In the genomic region with DNA sequence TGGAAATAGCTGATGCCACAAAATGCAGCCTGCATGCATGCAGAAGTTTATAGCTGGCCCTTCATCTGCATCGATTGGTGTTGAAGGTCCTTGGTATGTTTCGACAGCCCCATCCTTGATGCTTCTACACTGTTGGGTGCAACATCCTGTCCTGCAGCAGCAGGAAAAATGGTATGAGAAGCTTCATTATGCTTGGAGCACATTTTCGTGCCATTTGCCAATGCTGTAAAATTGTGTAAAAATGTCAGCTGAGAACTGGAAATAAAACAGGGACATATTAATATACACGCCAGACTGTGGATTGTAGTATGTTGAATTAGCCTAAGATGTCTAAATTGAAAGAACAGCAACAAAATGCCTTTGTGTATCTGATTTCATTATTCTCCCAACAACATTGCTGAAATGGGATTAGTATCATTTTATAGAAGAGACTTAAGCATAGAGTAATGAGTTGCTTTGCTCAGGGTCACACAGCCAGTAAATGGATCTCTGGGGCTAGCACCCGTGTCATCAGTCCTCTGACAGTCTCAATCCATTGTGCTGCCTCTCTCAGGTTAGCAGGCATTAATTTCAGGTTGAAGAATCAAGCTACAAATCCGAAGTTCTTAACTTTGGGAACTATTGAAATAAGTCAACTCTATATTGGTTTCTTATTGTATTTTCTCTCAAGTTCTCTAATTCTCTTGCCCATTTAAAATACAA, we compare ENCODE assay signal across 24 cellular contexts.
DNase-seq lines count a peak whose midpoint lies in the region; ATAC-seq and TF ChIP-seq lines count a peak whose summit lies in the region.
"Had no signal": no experiment of that assay in that cellular context is flagged by ENCODE, and none has a peak within 500 bp of the region (broad histone marks: within the 10 kb centered on the region; RNA-seq: fewer than 3 reads in every experiment).

No MANE protein-coding gene starts in this region.

- H3K27me3 Mint-ChIP-seq in stimulated activated naive CD8-positive, alpha-beta T cell treated with anti-CD3 and anti-CD28 coated beads, Interleukin-15, Interleukin-2, amounts not matched to agents 100 ng/mL and 50 ng/mL, for 24 hours = no peaks in the 10 kb centered on the region
- no peaks in the 10 kb centered on the region for H3K27me3 Mint-ChIP-seq in activated CD8-positive, alpha-beta T cell treated with anti-CD3 and anti-CD28 coated beads for 36 hours
- H3K27me3 Mint-ChIP-seq: type B pancreatic cell had no signal

- CTCF ChIA-PET in activated CD8-positive, alpha-beta T cell treated with anti-CD3 and anti-CD28 coated beads for 36 hours (lab: Charles Lee) = interaction anchor here (1.1 to 2.6 kb wide), 6 partner anchors 9 to 274 kb away, joined by 3 to 11 read pairs (median 6); no protein-coding TSS in a partner anchor

- no peaks in the 10 kb centered on the region for H4K20me1 ChIP-seq in GM23248 (ENCODE audit: insufficient read depth)

- no peak for TF ChIP-seq POLR2A in erythroblast (IDR thresholded peaks at IDR 0.05; ENCODE audit: low read length)

- H3K9me3 ChIP-seq in GM23248 (ENCODE audit: low read depth) = no peaks in the 10 kb centered on the region
- H3K9me3 ChIP-seq: psoas muscle had no signal

- peaks cover 52% of the 10 kb centered on the region for H3K36me3 ChIP-seq in GM23248 (ENCODE audit: low read depth)

- H3K4me2 ChIP-seq in GM23248 (ENCODE audit: unreplicated experiment) = no peak overlapping the region

- peaks cover 60% of the 10 kb centered on the region for H3K79me2 ChIP-seq in GM23248 (ENCODE audit: insufficient read depth)

- 83 to 86% methylated on average over 6 of the region's 6 CpGs for WGBS in GM23248 (ENCODE audit: low coverage in 1 of 2, low lambda C conversion rate in 2 of 2, missing lambda C conversion rate in 2 of 2), 2 experiments

- H3K4me1 ChIP-seq in GM23248 (ENCODE audit: insufficient read depth) = peaks cover 26% of the 10 kb centered on the region

- no peak overlapping the region for H3K9ac ChIP-seq in GM23248

- H3K27me3 ChIP-seq in GM23248 (replicated peaks; ENCODE audit: insufficient read depth) = no peaks in the 10 kb centered on the region

- no peak overlapping the region for H2AFZ ChIP-seq in GM23248

- H3K4me3 ChIP-seq in GM23248 (no peak overlapping the region), coronary artery (no peak overlapping the region)
- H3K4me3 ChIP-seq: GM12878, psoas muscle had no signal

- H3K36me3 Mint-ChIP-seq in stimulated activated naive CD8-positive, alpha-beta T cell treated with anti-CD3 and anti-CD28 coated beads, Interleukin-15, Interleukin-2, amounts not matched to agents 100 ng/mL and 50 ng/mL, for 24 hours (ENCODE audit: low read depth) = peaks cover 61% of the 10 kb centered on the region
- peaks cover 49% of the 10 kb centered on the region for H3K36me3 Mint-ChIP-seq in activated CD8-positive, alpha-beta T cell treated with anti-CD3 and anti-CD28 coated beads for 36 hours (ENCODE audit: low read depth)

- peak overlapping the region; percentile 61 for H3K27ac Mint-ChIP-seq in stimulated activated naive CD8-positive, alpha-beta T cell treated with anti-CD3 and anti-CD28 coated beads, Interleukin-15, Interleukin-2, amounts not matched to agents 100 ng/mL and 50 ng/mL, for 24 hours
- peak overlapping the region; percentile 80 for H3K27ac Mint-ChIP-seq in activated CD8-positive, alpha-beta T cell treated with anti-CD3 and anti-CD28 coated beads for 36 hours
- H3K27ac Mint-ChIP-seq: type B pancreatic cell had no signal

- intact Hi-C loops in activated CD8-positive, alpha-beta T cell treated with anti-CD3 and anti-CD28 coated beads for 36 hours (cut with micrococcal nuclease) = no loop called here

- no peaks in the 10 kb centered on the region for H3K9me2 ChIP-seq in GM23248 (ENCODE audit: insufficient read depth)

- peaks cover 20% of the 10 kb centered on the region; the same call in 1 of the 2 replicates for H3F3A ChIP-seq in GM23248 (ENCODE audit: insufficient read depth)

- H3K4me1 Mint-ChIP-seq in stimulated activated naive CD8-positive, alpha-beta T cell treated with anti-CD3 and anti-CD28 coated beads, Interleukin-15, Interleukin-2, amounts not matched to agents 100 ng/mL and 50 ng/mL, for 24 hours (ENCODE audit: low read depth) = peaks cover 43% of the 10 kb centered on the region
- H3K4me1 Mint-ChIP-seq in activated CD8-positive, alpha-beta T cell treated with anti-CD3 and anti-CD28 coated beads for 36 hours (ENCODE audit: low read depth) = peaks cover 49% of the 10 kb centered on the region

- no peaks in the 10 kb centered on the region for H3K9me3 Mint-ChIP-seq in stimulated activated naive CD8-positive, alpha-beta T cell treated with anti-CD3 and anti-CD28 coated beads, Interleukin-15, Interleukin-2, amounts not matched to agents 100 ng/mL and 50 ng/mL, for 24 hours
- H3K9me3 Mint-ChIP-seq in activated CD8-positive, alpha-beta T cell treated with anti-CD3 and anti-CD28 coated beads for 36 hours = no peaks in the 10 kb centered on the region
- H3K9me3 Mint-ChIP-seq: neural crest cell; T-helper 1 cell treated with Interleukin-12 subunit alpha and Interleukin-12 subunit beta and Interleukin-4 antibody, amounts not matched to agents 30 μg/mL and 1 μg/mL, for 36 hours; type B pancreatic cell had no signal

- no peak overlapping the region for H3K4me3 Mint-ChIP-seq in stimulated activated naive CD8-positive, alpha-beta T cell treated with anti-CD3 and anti-CD28 coated beads, Interleukin-15, Interleukin-2, amounts not matched to agents 100 ng/mL and 50 ng/mL, for 24 hours
- H3K4me3 Mint-ChIP-seq in activated CD8-positive, alpha-beta T cell treated with anti-CD3 and anti-CD28 coated beads for 36 hours = no peak overlapping the region
- H3K4me3 Mint-ChIP-seq: neural crest cell; T-helper 1 cell treated with Interleukin-12 subunit alpha and Interleukin-12 subunit beta and Interleukin-4 antibody, amounts not matched to agents 30 μg/mL and 1 μg/mL, for 36 hours; type B pancreatic cell had no signal

- ATAC-seq in stimulated activated naive CD8-positive, alpha-beta T cell treated with anti-CD3 and anti-CD28 coated beads, Interleukin-15, Interleukin-2, amounts not matched to agents 100 U/mL and 50 U/mL, for 24 hours = no peak
- ATAC-seq in activated CD8-positive, alpha-beta T cell treated with anti-CD3 and anti-CD28 coated beads for 36 hours = peak; percentile 57
- ATAC-seq in HG03139 (IDR thresholded peaks at IDR 0.05; ENCODE audit: unreplicated experiment) = no peak
- ATAC-seq: GM12878, left lobe of liver had no signal

- DNase-seq in stimulated activated naive CD8-positive, alpha-beta T cell treated with anti-CD3 and anti-CD28 coated beads, Interleukin-15, Interleukin-2, amounts not matched to agents 100 U/mL and 50 U/mL, for 24 hours = no peak
- DNase-seq in activated CD8-positive, alpha-beta T cell treated with anti-CD3 and anti-CD28 coated beads for 36 hours = no peak
- DNase-seq in erythroblast (lab: John Stamatoyannopoulos, UW) = peak; percentile 12 to 43
- DNase-seq in superior temporal gyrus (ENCODE audit: extremely low spot score) = peak; percentile 62
- no peak for DNase-seq in GM23248
- no peak for DNase-seq in coronary artery (ENCODE audit: low spot score)
- DNase-seq: activated CD8-positive, alpha-beta memory T cell treated with anti-CD3 and anti-CD28 coated beads for 24 hours; activated effector memory CD4-positive, alpha-beta T cell treated with Interleukin-2 at 50 U/mL for 16 hours; cerebellar nuclear complex; DMS53; effector CD8-positive, alpha-beta T cell; GOT3; midbrain; NCI-H1930; NCI-H226; psoas muscle; SIG-M5 had no signal

- no peak overlapping the region for H3K27ac ChIP-seq in GM23248
- peak overlapping the region in 1 of 2 donors; percentile 10 for H3K27ac ChIP-seq in coronary artery
- H3K27ac ChIP-seq: psoas muscle had no signal

- POLR2A ChIA-PET in activated CD8-positive, alpha-beta T cell treated with anti-CD3 and anti-CD28 coated beads for 36 hours (lab: Charles Lee) = interaction anchor here (0.7 to 0.8 kb wide), 2 partner anchors 9 to 14 kb away, joined by 3 read pairs; no protein-coding TSS in a partner anchor

- TF ChIP-seq CTCF in activated CD8-positive, alpha-beta T cell treated with anti-CD3 and anti-CD28 coated beads for 36 hours (IDR thresholded peaks at IDR 0.05) = no peak
- TF ChIP-seq CTCF in coronary artery (IDR thresholded peaks at IDR 0.05) = no peak

- in situ Hi-C loops in GM23248 (cut with MboI) = no loop called here

Comparison
In these comparisons a context has a peak if more than half of its experiments do, and no peak if none do; other contexts are left out.
1. DNase-seq: peak in erythroblast (2 of 2) and superior temporal gyrus (single experiment); none in stimulated activated naive CD8-positive, alpha-beta T cell treated with anti-CD3 and anti-CD28 coated beads, Interleukin-15, Interleukin-2, amounts not matched to agents 100 U/mL and 50 U/mL, for 24 hours (single experiment), activated CD8-positive, alpha-beta T cell treated with anti-CD3 and anti-CD28 coated beads for 36 hours (single experiment), GM23248 (single experiment) and coronary artery (single experiment).